12 cellular contexts compared by ENCODE assay signal in genomic region chr16:19432429-19432828, GRCh38.
DNase-seq lines count a peak whose midpoint lies in the region; ATAC-seq, FAIRE-seq and TF ChIP-seq lines count a peak whose summit lies in the region.
"Had no signal": no experiment of that assay in that cellular context is flagged by ENCODE, and none has a peak within 500 bp of the region (broad histone marks: within the 10 kb centered on the region; RNA-seq: fewer than 3 reads in every experiment).

No MANE protein-coding gene starts in this region.

- CTCF ChIA-PET in HEK293 (lab: Yijun Ruan, JAX): interaction anchor here (0.7 to 1.1 kb wide), 2 partner anchors 39 to 44 kb away, joined by 3 to 6 read pairs; no protein-coding TSS in a partner anchor

- no peak for TF ChIP-seq CTCF in HEK293 (tag by site-specific recombination; IDR thresholded peaks at IDR 0.05)
- no peak for TF ChIP-seq CTCF in neutrophil (IDR thresholded peaks at IDR 0.05)

- ATAC-seq in HG03097 (IDR thresholded peaks at IDR 0.05; ENCODE audit: low FRiP score, unreplicated experiment) (no peak), HG02759 (IDR thresholded peaks at IDR 0.05; ENCODE audit: unreplicated experiment) (no peak)

- no peaks in the 10 kb centered on the region for H3K36me3 ChIP-seq in HEK293 (ENCODE audit: control insufficient read depth in 2 of 2, insufficient read depth in 1 of 2, low read length in 2 of 2)
- no peaks in the 10 kb centered on the region for H3K36me3 ChIP-seq in neutrophil
- H3K36me3 ChIP-seq: right atrium auricular region had no signal

- H3K9me3 ChIP-seq in HEK293 (ENCODE audit: control insufficient read depth, insufficient read depth, low read depth, low read length) (no peaks in the 10 kb centered on the region), neutrophil (no peaks in the 10 kb centered on the region)
- H3K9me3 ChIP-seq: right atrium auricular region had no signal

- H3K27ac ChIP-seq in HEK293 (ENCODE audit: extremely low read depth, low read depth, low read length) (no peak overlapping the region), neutrophil (peak overlapping the region; percentile 66)
- H3K27ac ChIP-seq: right atrium auricular region had no signal

- POLR2A ChIA-PET in HEK293 (lab: Yijun Ruan, JAX): no interaction called here

- H3K27me3 ChIP-seq in neutrophil: peaks cover 16% of the 10 kb centered on the region
- H3K27me3 ChIP-seq: right atrium auricular region had no signal

- H3K4me3 ChIP-seq in HEK293 (ENCODE audit: low read depth, low read length): no peak overlapping the region
- no peak overlapping the region for H3K4me3 ChIP-seq in neutrophil (ENCODE audit: low read depth in 1 of 2, low read length in 1 of 2)
- H3K4me3 ChIP-seq: right atrium auricular region had no signal

- FAIRE-seq in colon (lab: Jason Lieb, UNC): peak; percentile 71
- no peak for FAIRE-seq in GM19239 (lab: Jason Lieb, UNC)
- FAIRE-seq: endothelial cell of umbilical vein, H1 had no signal

- DNase-seq in NCI-H2029 treated with DMSO at 0.1 percent for 48 hours (lab: John Stamatoyannopoulos, UW): peak; percentile 99
- DNase-seq in GM19239 (ENCODE audit: insufficient read length, low spot score): no peak
- DNase-seq in inferior parietal cortex (ENCODE audit: extremely low spot score): no peak
- DNase-seq: amniotic stem cell had no signal

- H3K4me1 ChIP-seq in HEK293 (ENCODE audit: control insufficient read depth, insufficient read depth, low read length): no peaks in the 10 kb centered on the region
- peaks cover 25 to 29% of the 10 kb centered on the region in 2 experiments for H3K4me1 ChIP-seq in neutrophil (ENCODE audit: control insufficient read depth in 1 of 2, insufficient read depth in 1 of 2, low read depth in 1 of 2, low read length in 1 of 2)
- H3K4me1 ChIP-seq: right atrium auricular region had no signal

TF ChIP-seq in HEK293, 187 proteins besides CTCF, POLR2A, EP300 and RAD21:
- TF ChIP-seq ZNF169 (tag by site-specific recombination; IDR thresholded peaks at IDR 0.05) (no peak), ZIC2 (tag by site-specific recombination; IDR thresholded peaks at IDR 0.05) (peak; percentile 42; the same call in 1 of the 2 replicates), EGR2 (tag by site-specific recombination; IDR thresholded peaks at IDR 0.05; ENCODE audit: low read depth) (no peak)
